Comparison of ENCODE assay signal across 9 cellular contexts in the genomic region with DNA sequence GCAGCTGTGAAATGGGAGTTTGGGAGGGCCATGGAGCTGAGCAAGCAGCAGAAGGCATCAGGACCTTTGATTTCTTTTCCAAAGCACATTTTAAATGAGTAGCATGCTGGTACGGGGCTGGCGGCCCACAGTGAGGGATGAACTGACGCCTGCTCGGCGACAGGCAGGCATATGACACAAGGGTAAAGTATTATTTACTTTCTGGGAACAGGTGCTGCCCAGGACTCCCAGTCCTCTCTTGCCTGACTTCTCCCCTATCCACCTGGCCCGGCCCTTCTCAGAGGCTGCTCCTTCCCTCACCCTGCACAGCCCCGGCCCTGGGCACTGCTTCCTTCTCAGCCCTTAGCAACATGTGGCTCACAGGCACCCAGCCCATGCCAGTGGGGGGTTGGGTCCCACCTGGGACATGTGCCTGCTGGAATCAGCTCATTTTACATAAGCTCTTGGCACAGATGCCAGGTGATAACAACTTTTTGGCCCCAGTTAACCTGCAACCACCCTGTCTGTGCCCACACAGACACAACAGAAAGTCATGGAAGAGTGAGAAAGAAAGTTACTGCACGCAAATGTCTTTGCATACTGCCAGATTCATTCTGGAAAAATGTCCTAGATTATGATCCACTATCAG.
DNase-seq lines count a peak whose midpoint lies in the region; ATAC-seq and TF ChIP-seq lines count a peak whose summit lies in the region.
"Had no signal": no experiment of that assay in that cellular context is flagged by ENCODE, and none has a peak within 500 bp of the region (broad histone marks: within the 10 kb centered on the region; RNA-seq: fewer than 3 reads in every experiment).

No MANE protein-coding gene starts in this region.

- 22 to 27% (median 24%) methylated on average over 7 to 8 of the region's 8 CpGs for WGBS in psoas muscle, 3 donors

- DNase-seq in DMS79 treated with DMSO at 0.1 percent for 48 hours (lab: John Stamatoyannopoulos, UW) = peak; percentile 52
- DNase-seq in NCI-H2171 treated with DMSO at 0.1 percent for 48 hours (lab: John Stamatoyannopoulos, UW) = peak; percentile 89
- DNase-seq in foreskin keratinocyte = peak; percentile 91 to 94
- DNase-seq in psoas muscle = peak; percentile 83 to 87
- DNase-seq in vagina (ENCODE audit: extremely low spot score in 2 of 2) = no peak
- no peak for DNase-seq in DMS153 treated with DMSO at 0.1 percent for 48 hours (lab: John Stamatoyannopoulos, UW; ENCODE audit: unreplicated experiment)
- no peak for DNase-seq in activated CD4-positive, CD25-positive, alpha-beta regulatory T cell treated with anti-CD3 and anti-CD28 coated beads, Interleukin-2, amount 50 U/mL, for 72 hours
- DNase-seq in activated naive CD4-positive, alpha-beta T cell treated with anti-CD3 and anti-CD28 coated beads for 36 hours = no peak

- ATAC-seq in foreskin keratinocyte = peak; percentile 51
- ATAC-seq in psoas muscle = peak; percentile 88 to 93 (median 92)

- H3K4me3 Mint-ChIP-seq in activated naive CD4-positive, alpha-beta T cell treated with anti-CD3 and anti-CD28 coated beads for 36 hours = no peak overlapping the region
- H3K4me3 Mint-ChIP-seq: natural killer cell treated with Interleukin-12 subunit alpha and Interleukin-12 subunit beta and Interleukin-15 and Interleukin-18, amount 100 ng/mL, for 72 hours had no signal

- no peak overlapping the region for H3K27ac Mint-ChIP-seq in activated naive CD4-positive, alpha-beta T cell treated with anti-CD3 and anti-CD28 coated beads for 36 hours
- H3K27ac Mint-ChIP-seq: natural killer cell treated with Interleukin-12 subunit alpha and Interleukin-12 subunit beta and Interleukin-15 and Interleukin-18, amount 100 ng/mL, for 72 hours had no signal

- H3K27me3 Mint-ChIP-seq in activated naive CD4-positive, alpha-beta T cell treated with anti-CD3 and anti-CD28 coated beads for 36 hours (ENCODE audit: low read depth) = no peaks in the 10 kb centered on the region
- H3K27me3 Mint-ChIP-seq: natural killer cell treated with Interleukin-12 subunit alpha and Interleukin-12 subunit beta and Interleukin-15 and Interleukin-18, amount 100 ng/mL, for 72 hours had no signal

- H3K9me3 Mint-ChIP-seq in activated naive CD4-positive, alpha-beta T cell treated with anti-CD3 and anti-CD28 coated beads for 36 hours = no peaks in the 10 kb centered on the region
- H3K9me3 Mint-ChIP-seq: natural killer cell treated with Interleukin-12 subunit alpha and Interleukin-12 subunit beta and Interleukin-15 and Interleukin-18, amount 100 ng/mL, for 72 hours had no signal

- TF ChIP-seq CTCF in foreskin keratinocyte (conservative IDR thresholded peaks at IDR 0.05) (no peak), psoas muscle (IDR thresholded peaks at IDR 0.05) (no peak), vagina (IDR thresholded peaks at IDR 0.05) (no peak)

- CTCF ChIA-PET in activated naive CD4-positive, alpha-beta T cell treated with anti-CD3 and anti-CD28 coated beads for 36 hours (lab: Charles Lee) = interaction anchor here (0.6 to 2.4 kb wide), 4 partner anchors 11 to 40 kb away, joined by 3 to 6 read pairs (median 4); no protein-coding TSS in a partner anchor

- H3K36me3 Mint-ChIP-seq in activated naive CD4-positive, alpha-beta T cell treated with anti-CD3 and anti-CD28 coated beads for 36 hours (ENCODE audit: low read depth) = no peaks in the 10 kb centered on the region
- H3K36me3 Mint-ChIP-seq: natural killer cell treated with Interleukin-12 subunit alpha and Interleukin-12 subunit beta and Interleukin-15 and Interleukin-18, amount 100 ng/mL, for 72 hours had no signal

- H3K4me1 Mint-ChIP-seq in activated naive CD4-positive, alpha-beta T cell treated with anti-CD3 and anti-CD28 coated beads for 36 hours (ENCODE audit: low read depth) = no peaks in the 10 kb centered on the region

- intact Hi-C loops in psoas muscle (cut with DNase I) (loop anchor here (1.0 to 10.0 kb wide), 4 partner anchors 46 to 113 kb away; a partner anchor contains a TSS), vagina (cut with DNase I) (no loop called here)
- intact Hi-C loops in activated naive CD4-positive, alpha-beta T cell treated with anti-CD3 and anti-CD28 coated beads for 36 hours (cut with micrococcal nuclease) = no loop called here

- no peak for TF ChIP-seq POLR2A in vagina (IDR thresholded peaks at IDR 0.05)

- H3K4me3 ChIP-seq in psoas muscle (peak overlapping the region; percentile 40), vagina (no peak overlapping the region)

- H3K36me3 ChIP-seq in psoas muscle (ENCODE audit: insufficient read depth in 1 of 2, low read depth in 1 of 2) = no peaks in the 10 kb centered on the region
- H3K36me3 ChIP-seq in vagina = no peaks in the 10 kb centered on the region

- peak overlapping the region; percentile 95 for H3K27ac ChIP-seq in foreskin keratinocyte
- H3K27ac ChIP-seq in psoas muscle = peak overlapping the region; percentile 93
- H3K27ac ChIP-seq in vagina = no peak overlapping the region

- H3K27me3 ChIP-seq in foreskin keratinocyte = no peaks in the 10 kb centered on the region
- H3K27me3 ChIP-seq in psoas muscle (ENCODE audit: insufficient read depth in 3 of 3, low read length in 2 of 3) = no peaks in the 10 kb centered on the region
- no peaks in the 10 kb centered on the region for H3K27me3 ChIP-seq in vagina

- H3K4me1 ChIP-seq in foreskin keratinocyte (peaks cover 61% of the 10 kb centered on the region), psoas muscle (peaks cover 35% of the 10 kb centered on the region), vagina (peaks cover 26% of the 10 kb centered on the region)

- H3K9me3 ChIP-seq in psoas muscle (no peaks in the 10 kb centered on the region), vagina (no peaks in the 10 kb centered on the region)

Comparison
In these comparisons a context has a peak if more than half of its experiments do, and no peak if none do; other contexts are left out.
1. DNase-seq: peak in DMS79 treated with DMSO at 0.1 percent for 48 hours (single experiment), NCI-H2171 treated with DMSO at 0.1 percent for 48 hours (single experiment), foreskin keratinocyte (2 of 2) and psoas muscle (2 of 2); none in vagina (0 of 2), DMS153 treated with DMSO at 0.1 percent for 48 hours (single experiment), activated CD4-positive, CD25-positive, alpha-beta regulatory T cell treated with anti-CD3 and anti-CD28 coated beads, Interleukin-2, amount 50 U/mL, for 72 hours (single experiment) and activated naive CD4-positive, alpha-beta T cell treated with anti-CD3 and anti-CD28 coated beads for 36 hours (single experiment).
2. intact Hi-C loops: an anchor here in psoas muscle (1.0 to 10.0 kb wide); none called in vagina and activated naive CD4-positive, alpha-beta T cell treated with anti-CD3 and anti-CD28 coated beads for 36 hours.